In the genomic region with DNA sequence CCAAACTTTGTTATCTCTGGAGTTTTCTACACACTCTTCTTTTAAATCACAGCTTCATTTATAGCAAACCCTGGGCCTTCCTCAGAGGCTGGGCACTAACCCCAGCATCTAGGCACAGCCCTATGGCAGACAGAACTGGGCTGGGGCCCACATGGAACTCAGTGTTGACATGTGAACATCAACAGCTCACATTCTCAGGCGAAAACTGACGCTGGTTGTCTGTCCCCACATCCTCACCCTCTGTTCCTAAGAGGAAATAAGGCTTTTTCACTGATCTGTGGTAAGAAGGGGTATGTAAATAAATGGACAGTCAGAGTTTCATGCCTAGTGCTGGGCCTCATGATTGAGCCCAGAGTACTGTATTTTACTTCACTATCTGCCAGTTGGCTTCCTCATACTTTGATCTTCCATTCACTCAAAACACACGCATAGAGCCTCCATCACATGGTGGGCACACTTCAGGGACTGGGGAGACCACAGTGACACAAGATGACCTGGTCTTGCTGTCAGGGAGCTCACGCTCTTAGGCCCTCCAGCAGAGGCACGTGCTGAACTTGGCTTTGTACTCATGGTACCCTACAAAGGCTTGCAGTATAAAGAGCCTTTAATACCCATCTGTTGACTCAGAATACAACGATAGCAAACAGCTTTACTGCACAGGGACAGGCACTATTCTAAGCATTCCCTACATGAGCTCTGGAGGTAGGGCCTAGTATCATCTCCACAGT, we compare ENCODE assay signal across 30 cellular contexts. TPM values are rescaled to one million over a fixed set of nuclear protein-coding genes. Genes with fewer than 3 reads are reported as not detected.
DNase-seq lines count a peak whose midpoint lies in the region; ATAC-seq and TF ChIP-seq lines count a peak whose summit lies in the region.
"Had no signal": no experiment of that assay in that cellular context is flagged by ENCODE, and none has a peak within 500 bp of the region (broad histone marks: within the 10 kb centered on the region; RNA-seq: fewer than 3 reads in every experiment).

No MANE protein-coding gene starts in this region.

- ATAC-seq in Right ventricle myocardium inferior (peak; percentile 33), left ventricle myocardium superior (no peak), thoracic aorta (ENCODE audit: insufficient number of reproducible peaks, low FRiP score, low read depth) (no peak), HG02642 (IDR thresholded peaks at IDR 0.05; ENCODE audit: poor library complexity, unreplicated experiment) (no peak)
- ATAC-seq: activated T-cell treated with anti-CD3 and anti-CD28 coated beads, Interleukin-2, amount 50 U/mL, for 72 hours; mucosa of descending colon; natural killer cell; stimulated activated naive B cell treated with anti-CD40 and anti-IgM and Interleukin-4, amounts not matched to agents 10 μg/mL and 1 μg/mL and 100 μg/mL, for 72 hours; T-helper 17 cell had no signal

- TF ChIP-seq CTCF in fibroblast of villous mesenchyme (IDR thresholded peaks at IDR 0.05; ENCODE audit: insufficient read depth, low read depth, low read length) (no peak), thoracic aorta (IDR thresholded peaks at IDR 0.05) (no peak), progenitor cell of endocrine pancreas (IDR thresholded peaks at IDR 0.05; ENCODE audit: unreplicated experiment) (no peak)

- H3K27ac ChIP-seq in adipose tissue (ENCODE audit: low read depth, low read length): peak overlapping the region; percentile 1
- H3K27ac ChIP-seq in thoracic aorta: peak overlapping the region; percentile 12 to 49
- H3K27ac ChIP-seq: brain microvascular endothelial cell, PC-9 had no signal

- WGBS in adipose tissue, 3 donors: 87 to 94% (median 90%) methylated on average over 6 of the region's 6 CpGs

- H3K9me3 Mint-ChIP-seq in progenitor cell of endocrine pancreas (ENCODE audit: low read depth): no peaks in the 10 kb centered on the region
- H3K9me3 Mint-ChIP-seq: activated T-cell treated with anti-CD3 and anti-CD28 coated beads, Interleukin-2, amount 50 U/mL, for 72 hours; stimulated activated naive B cell treated with anti-CD40 and anti-IgM and Interleukin-4, amounts not matched to agents 10 μg/mL and 1 μg/mL and 100 μg/mL, for 72 hours had no signal

- no peaks in the 10 kb centered on the region for H3K27me3 ChIP-seq in thoracic aorta (replicated peaks; ENCODE audit: insufficient read depth)
- H3K27me3 ChIP-seq: brain microvascular endothelial cell had no signal

- H3K4me1 ChIP-seq in thoracic aorta (ENCODE audit: control insufficient read depth in 1 of 2, low read depth in 2 of 2): peaks cover 52 to 76% of the 10 kb centered on the region in 2 donors

- H3K9me3 ChIP-seq in thoracic aorta: no peaks in the 10 kb centered on the region
- H3K9me3 ChIP-seq: mucosa of descending colon had no signal

- H3K36me3 Mint-ChIP-seq in progenitor cell of endocrine pancreas (ENCODE audit: insufficient read depth): peaks cover 3% of the 10 kb centered on the region
- H3K36me3 Mint-ChIP-seq: natural killer cell; stimulated activated naive B cell treated with anti-CD40 and anti-IgM and Interleukin-4, amounts not matched to agents 10 μg/mL and 1 μg/mL and 100 μg/mL, for 72 hours had no signal

- no peaks in the 10 kb centered on the region for H3K27me3 Mint-ChIP-seq in progenitor cell of endocrine pancreas
- H3K27me3 Mint-ChIP-seq: stimulated activated naive B cell treated with anti-CD40 and anti-IgM and Interleukin-4, amounts not matched to agents 10 μg/mL and 1 μg/mL and 100 μg/mL, for 72 hours had no signal

- intact Hi-C loops in Right ventricle myocardium inferior (cut with DNase I): loop anchor here (10.0 kb wide), 1 partner anchor 76 kb away; no protein-coding TSS in a partner anchor
- intact Hi-C loops in left ventricle myocardium superior (cut with micrococcal nuclease): no loop called here

- H3K4me3 ChIP-seq in fibroblast of villous mesenchyme (ENCODE audit: low read depth, low read length) (no peak overlapping the region), thoracic aorta (no peak overlapping the region)
- H3K4me3 ChIP-seq: lung, mucosa of descending colon, PC-9, skin epidermis had no signal

- no peak overlapping the region for H3K4me3 Mint-ChIP-seq in progenitor cell of endocrine pancreas (ENCODE audit: low read depth)
- H3K4me3 Mint-ChIP-seq: activated T-cell treated with anti-CD3 and anti-CD28 coated beads, Interleukin-2, amount 50 U/mL, for 72 hours; natural killer cell; stimulated activated naive B cell treated with anti-CD40 and anti-IgM and Interleukin-4, amounts not matched to agents 10 μg/mL and 1 μg/mL and 100 μg/mL, for 72 hours; T-helper 17 cell had no signal

- H3K27ac Mint-ChIP-seq in progenitor cell of endocrine pancreas: no peak overlapping the region
- H3K27ac Mint-ChIP-seq: activated T-cell treated with anti-CD3 and anti-CD28 coated beads, Interleukin-2, amount 50 U/mL, for 72 hours; natural killer cell; stimulated activated naive B cell treated with anti-CD40 and anti-IgM and Interleukin-4, amounts not matched to agents 10 μg/mL and 1 μg/mL and 100 μg/mL, for 72 hours; T-helper 17 cell had no signal

- H3K36me3 ChIP-seq in thoracic aorta: peaks cover 12% of the 10 kb centered on the region

- DNase-seq in Right ventricle myocardium inferior (ENCODE audit: missing footprints) (no peak), left ventricle myocardium superior (no peak), fibroblast of villous mesenchyme (ENCODE audit: low read depth) (peak; percentile 53), thoracic aorta (ENCODE audit: low spot score) (no peak), progenitor cell of endocrine pancreas (ENCODE audit: low spot score, unreplicated experiment) (no peak), DMS79 treated with DMSO at 0.1 percent for 48 hours (lab: John Stamatoyannopoulos, UW) (no peak)
- DNase-seq: 8988T; activated CD4-positive, alpha-beta T cell treated with anti-CD3 and anti-CD28 coated beads, Interleukin-2, amount 50 U/mL, for 48 hours; activated naive CD4-positive, alpha-beta T cell treated with Interleukin-2 at 50 U/mL for 16 hours; activated T-cell treated with anti-CD3 and anti-CD28 coated beads, Interleukin-2, amount 50 U/mL, for 72 hours; amniotic stem cell; brain microvascular endothelial cell; Calu3; DND-41; effector CD8-positive, alpha-beta T cell; GF-D8; head of caudate nucleus; mucosa of descending colon; natural killer cell; NCI-H1105; NCI-H1930; NCI-H345; nucleus accumbens; PC-9; stimulated activated naive B cell treated with anti-CD40 and anti-IgM and Interleukin-4, amounts not matched to agents 10 μg/mL and 1 μg/mL and 100 μg/mL, for 72 hours; T-helper 17 cell had no signal

- H3K4me1 Mint-ChIP-seq in progenitor cell of endocrine pancreas (ENCODE audit: low read depth): peaks cover 3% of the 10 kb centered on the region
- H3K4me1 Mint-ChIP-seq: natural killer cell; stimulated activated naive B cell treated with anti-CD40 and anti-IgM and Interleukin-4, amounts not matched to agents 10 μg/mL and 1 μg/mL and 100 μg/mL, for 72 hours; T-helper 17 cell had no signal

RNA-seq across cellular contexts. Expression of a gene that starts 43.0 kb away (rescaled TPM):
- total RNA-seq in Right ventricle myocardium inferior (75.9 TPM), left ventricle myocardium superior (50.7 TPM), fibroblast of villous mesenchyme (22.9 and 65.1 TPM in 2 replicates), thoracic aorta (1,000 to 10,000 TPM; 1,782 to 2,754 TPM), progenitor cell of endocrine pancreas (37.6 and 43.9 TPM in 2 replicates)
- 100 to 1,000 TPM in 2 of 3 donors, 10 to 100 TPM in 1; 29.6 to 203 (median 145) TPM for polyA plus RNA-seq in adipose tissue
- total RNA-seq: activated T-cell treated with anti-CD3 and anti-CD28 coated beads, Interleukin-2, amount 50 U/mL, for 72 hours; natural killer cell; T-helper 17 cell had no signal

Comparison
In these comparisons a context has a peak if more than half of its experiments do, and no peak if none do; other contexts are left out.
1. RNA of a gene that starts 43.0 kb away (total RNA-seq): 1,782 to 2,754 TPM in thoracic aorta; 75.9 TPM in Right ventricle myocardium inferior (single experiment), 50.7 TPM in left ventricle myocardium superior (single experiment), 37.6 to 43.9 TPM in progenitor cell of endocrine pancreas and 22.9 to 65.1 TPM in fibroblast of villous mesenchyme; every median in the first group is over 10 times any median in the second.